In genomic region chr3:169667710-169668080, GRCh38 we compare ENCODE assay signal across 8 cellular contexts. TPM values are rescaled to one million over a fixed set of nuclear protein-coding genes. Genes with fewer than 3 reads are reported as not detected.
DNase-seq lines count a peak whose midpoint lies in the region; ATAC-seq, FAIRE-seq and TF ChIP-seq lines count a peak whose summit lies in the region.

No MANE protein-coding gene starts in this region.

- H3K36me3 Mint-ChIP-seq in activated CD4-positive, alpha-beta T cell treated with anti-CD3 and anti-CD28 coated beads, Interleukin-2, amount 10 ng/mL, durations not matched to agents 24 days and 14 days (ENCODE audit: low read depth): no peaks in the 10 kb centered on the region
- no peaks in the 10 kb centered on the region for H3K36me3 Mint-ChIP-seq in activated CD4-positive, alpha-beta T cell treated with anti-CD3 and anti-CD28 coated beads for 36 hours (ENCODE audit: low read depth)
- no peaks in the 10 kb centered on the region for H3K36me3 Mint-ChIP-seq in activated T-helper 2 cell treated with anti-CD3 and anti-CD28 coated beads, Interferon-gamma antibody, Interleukin-2, Interleukin-4, amounts not matched to agents 10 μg/mL and 5 μg/mL and 100 μg/mL, durations not matched to agents 14 hours and 24 hours and 36 hours (ENCODE audit: low read depth)

- intact Hi-C loops in activated CD4-positive, alpha-beta T cell treated with anti-CD3 and anti-CD28 coated beads, Interleukin-2, amount 10 ng/mL, durations not matched to agents 24 days and 14 days (cut with micrococcal nuclease): loop anchor here (1.0 to 10.0 kb wide), 4 partner anchors 7 to 1933 kb away; partner anchors contain the start of genes PDCD10, SERPINI1 and SLC7A14
- intact Hi-C loops in activated CD4-positive, alpha-beta T cell treated with anti-CD3 and anti-CD28 coated beads for 36 hours (cut with DNase I, micrococcal nuclease): loop anchor here (2.0 to 5.0 kb wide), 4 partner anchors 105 to 803 kb away; no protein-coding TSS in a partner anchor
- intact Hi-C loops in activated T-helper 2 cell treated with anti-CD3 and anti-CD28 coated beads, Interferon-gamma antibody, Interleukin-2, Interleukin-4, amounts not matched to agents 10 μg/mL and 5 μg/mL and 100 μg/mL, durations not matched to agents 14 hours and 24 hours and 36 hours (cut with micrococcal nuclease): loop anchor here (1.0 to 5.0 kb wide), 4 partner anchors 7 to 800 kb away; no protein-coding TSS in a partner anchor

- H3K4me3 Mint-ChIP-seq in activated CD4-positive, alpha-beta T cell treated with anti-CD3 and anti-CD28 coated beads, Interleukin-2, amount 10 ng/mL, durations not matched to agents 24 days and 14 days: peak overlapping the region; percentile 28
- H3K4me3 Mint-ChIP-seq in activated CD4-positive, alpha-beta T cell treated with anti-CD3 and anti-CD28 coated beads for 36 hours: no peak overlapping the region
- H3K4me3 Mint-ChIP-seq in activated T-helper 2 cell treated with anti-CD3 and anti-CD28 coated beads, Interferon-gamma antibody, Interleukin-2, Interleukin-4, amounts not matched to agents 10 μg/mL and 5 μg/mL and 100 μg/mL, durations not matched to agents 14 hours and 24 hours and 36 hours (ENCODE audit: low read depth): no peak overlapping the region
- peak overlapping the region; percentile 39 to 61 for H3K4me3 Mint-ChIP-seq in stimulated activated naive CD8-positive, alpha-beta T cell treated with anti-CD3 and anti-CD28 coated beads, Interleukin-15, amount 100 ng/mL, for 72 hours

- peaks cover 84% of the 10 kb centered on the region for H3K27me3 Mint-ChIP-seq in activated CD4-positive, alpha-beta T cell treated with anti-CD3 and anti-CD28 coated beads, Interleukin-2, amount 10 ng/mL, durations not matched to agents 24 days and 14 days
- peaks cover 68% of the 10 kb centered on the region for H3K27me3 Mint-ChIP-seq in activated CD4-positive, alpha-beta T cell treated with anti-CD3 and anti-CD28 coated beads for 36 hours
- H3K27me3 Mint-ChIP-seq in activated T-helper 2 cell treated with anti-CD3 and anti-CD28 coated beads, Interferon-gamma antibody, Interleukin-2, Interleukin-4, amounts not matched to agents 10 μg/mL and 5 μg/mL and 100 μg/mL, durations not matched to agents 14 hours and 24 hours and 36 hours (ENCODE audit: low read depth): peaks cover 83% of the 10 kb centered on the region
- peaks cover 90% of the 10 kb centered on the region for H3K27me3 Mint-ChIP-seq in stimulated activated naive CD8-positive, alpha-beta T cell treated with anti-CD3 and anti-CD28 coated beads, Interleukin-15, amount 100 ng/mL, for 72 hours

- CTCF ChIA-PET in activated CD4-positive, alpha-beta T cell treated with anti-CD3 and anti-CD28 coated beads for 36 hours (lab: Charles Lee): interaction anchor here (1.8 to 3.5 kb wide), 4 partner anchors 7 to 518 kb away, joined by 4 to 22 read pairs (median 10); no protein-coding TSS in a partner anchor
- CTCF ChIA-PET in HEK293T (lab: Yijun Ruan, JAX): interaction anchor here (1.3 kb wide), 1 partner anchor 530 kb away, joined by 3 read pairs; no protein-coding TSS in a partner anchor

- TF ChIP-seq POLR2A in GM12892 (IDR thresholded peaks at IDR 0.05; ENCODE audit: low read depth, low read length): no peak

- H3K36me3 ChIP-seq in kidney epithelial cell (ENCODE audit: control insufficient read depth, insufficient read depth, low read length): no peaks in the 10 kb centered on the region

- no peaks in the 10 kb centered on the region for H3K9me3 Mint-ChIP-seq in activated CD4-positive, alpha-beta T cell treated with anti-CD3 and anti-CD28 coated beads, Interleukin-2, amount 10 ng/mL, durations not matched to agents 24 days and 14 days
- H3K9me3 Mint-ChIP-seq in activated CD4-positive, alpha-beta T cell treated with anti-CD3 and anti-CD28 coated beads for 36 hours (ENCODE audit: low read depth): no peaks in the 10 kb centered on the region
- H3K9me3 Mint-ChIP-seq in activated T-helper 2 cell treated with anti-CD3 and anti-CD28 coated beads, Interferon-gamma antibody, Interleukin-2, Interleukin-4, amounts not matched to agents 10 μg/mL and 5 μg/mL and 100 μg/mL, durations not matched to agents 14 hours and 24 hours and 36 hours: no peaks in the 10 kb centered on the region
- H3K9me3 Mint-ChIP-seq in stimulated activated naive CD8-positive, alpha-beta T cell treated with anti-CD3 and anti-CD28 coated beads, Interleukin-15, amount 100 ng/mL, for 72 hours: no peaks in the 10 kb centered on the region

- POLR2A ChIA-PET in activated CD4-positive, alpha-beta T cell treated with anti-CD3 and anti-CD28 coated beads for 36 hours (lab: Charles Lee): no interaction called here
- POLR2A ChIA-PET in HEK293T (lab: Yijun Ruan, JAX): interaction anchor here (1.6 to 2.2 kb wide), 2 partner anchors 10 to 518 kb away, joined by 3 to 8 read pairs; no protein-coding TSS in a partner anchor

- FAIRE-seq in GM12892 (lab: Jason Lieb, UNC): no peak

- no peak for DNase-seq in activated CD4-positive, alpha-beta T cell treated with anti-CD3 and anti-CD28 coated beads, Interleukin-2, amount 10 ng/mL, durations not matched to agents 24 days and 14 days
- DNase-seq in activated CD4-positive, alpha-beta T cell treated with anti-CD3 and anti-CD28 coated beads for 36 hours: no peak
- no peak for DNase-seq in activated T-helper 2 cell treated with anti-CD3 and anti-CD28 coated beads, Interferon-gamma antibody, Interleukin-2, Interleukin-4, amounts not matched to agents 10 μg/mL and 5 μg/mL and 100 μg/mL, durations not matched to agents 14 hours and 24 hours and 36 hours (ENCODE audit: low spot score)
- no peak for DNase-seq in kidney epithelial cell (ENCODE audit: low read depth)
- DNase-seq in stimulated activated naive CD8-positive, alpha-beta T cell treated with anti-CD3 and anti-CD28 coated beads, Interleukin-15, amount 100 ng/mL, for 72 hours: no peak
- DNase-seq in GM12892 (ENCODE audit: insufficient read length): no peak
- DNase-seq in foreskin fibroblast: no peak
- no peak for DNase-seq in HEK293T (ENCODE audit: extremely low spot score)

- no peak overlapping the region for H3K27ac Mint-ChIP-seq in activated CD4-positive, alpha-beta T cell treated with anti-CD3 and anti-CD28 coated beads, Interleukin-2, amount 10 ng/mL, durations not matched to agents 24 days and 14 days
- no peak overlapping the region for H3K27ac Mint-ChIP-seq in activated CD4-positive, alpha-beta T cell treated with anti-CD3 and anti-CD28 coated beads for 36 hours
- peak overlapping the region; percentile 53 for H3K27ac Mint-ChIP-seq in activated T-helper 2 cell treated with anti-CD3 and anti-CD28 coated beads, Interferon-gamma antibody, Interleukin-2, Interleukin-4, amounts not matched to agents 10 μg/mL and 5 μg/mL and 100 μg/mL, durations not matched to agents 14 hours and 24 hours and 36 hours
- no peak overlapping the region for H3K27ac Mint-ChIP-seq in stimulated activated naive CD8-positive, alpha-beta T cell treated with anti-CD3 and anti-CD28 coated beads, Interleukin-15, amount 100 ng/mL, for 72 hours

- no peak for TF ChIP-seq CTCF in kidney epithelial cell (IDR thresholded peaks at IDR 0.05; ENCODE audit: insufficient read depth, low read length, poor library complexity, severe bottlenecking)
- TF ChIP-seq CTCF in foreskin fibroblast (IDR thresholded peaks at IDR 0.05; ENCODE audit: low read depth, low read length): no peak

- no peak for ATAC-seq in activated CD4-positive, alpha-beta T cell treated with anti-CD3 and anti-CD28 coated beads for 36 hours
- no peak for ATAC-seq in stimulated activated naive CD8-positive, alpha-beta T cell treated with anti-CD3 and anti-CD28 coated beads, Interleukin-15, amount 100 ng/mL, for 72 hours

- H3K27me3 ChIP-seq in kidney epithelial cell (ENCODE audit: control insufficient read depth, insufficient read depth, low read length): peaks cover 37% of the 10 kb centered on the region

- peak overlapping the region; percentile 46 for H3K4me3 ChIP-seq in kidney epithelial cell (ENCODE audit: low read depth, low read length)
- H3K4me3 ChIP-seq in foreskin fibroblast (ENCODE audit: low read depth in 1 of 2, low read length in 2 of 2): no peak overlapping the region

- H3K4me1 Mint-ChIP-seq in activated CD4-positive, alpha-beta T cell treated with anti-CD3 and anti-CD28 coated beads, Interleukin-2, amount 10 ng/mL, durations not matched to agents 24 days and 14 days: peaks cover 24% of the 10 kb centered on the region
- H3K4me1 Mint-ChIP-seq in activated CD4-positive, alpha-beta T cell treated with anti-CD3 and anti-CD28 coated beads for 36 hours: peaks cover 17% of the 10 kb centered on the region
- peaks cover 24% of the 10 kb centered on the region for H3K4me1 Mint-ChIP-seq in activated T-helper 2 cell treated with anti-CD3 and anti-CD28 coated beads, Interferon-gamma antibody, Interleukin-2, Interleukin-4, amounts not matched to agents 10 μg/mL and 5 μg/mL and 100 μg/mL, durations not matched to agents 14 hours and 24 hours and 36 hours (ENCODE audit: low read depth)
- peaks cover 39% of the 10 kb centered on the region for H3K4me1 Mint-ChIP-seq in stimulated activated naive CD8-positive, alpha-beta T cell treated with anti-CD3 and anti-CD28 coated beads, Interleukin-15, amount 100 ng/mL, for 72 hours

TF ChIP-seq in HEK293T, 16 proteins besides CTCF, POLR2A, EP300 and RAD21 (continues in another document):
- no peak for TF ChIP-seq NFRKB (IDR thresholded peaks at IDR 0.05)
- TF ChIP-seq BHLHE40 (IDR thresholded peaks at IDR 0.05; ENCODE audit: borderline replicate concordance): no peak
- TF ChIP-seq L3MBTL2 (conservative IDR thresholded peaks at IDR 0.05): no peak
- no peak for TF ChIP-seq HDGF (IDR thresholded peaks at IDR 0.05; ENCODE audit: borderline replicate concordance)
- no peak for TF ChIP-seq CTBP1 (IDR thresholded peaks at IDR 0.05; ENCODE audit: borderline replicate concordance)
- no peak for TF ChIP-seq SP1 (IDR thresholded peaks at IDR 0.05)
- TF ChIP-seq ZNF384 (IDR thresholded peaks at IDR 0.05): no peak
- no peak for TF ChIP-seq PKNOX1 (IDR thresholded peaks at IDR 0.05)

RNA-seq across cellular contexts. Expression of gene MECOM, which starts 4.2 kb away (rescaled TPM):
- not detected in 2 replicates for total RNA-seq in activated CD4-positive, alpha-beta T cell treated with anti-CD3 and anti-CD28 coated beads, Interleukin-2, amount 10 ng/mL, durations not matched to agents 24 days and 14 days
- total RNA-seq in activated CD4-positive, alpha-beta T cell treated with anti-CD3 and anti-CD28 coated beads for 36 hours: not detected
- total RNA-seq in activated T-helper 2 cell treated with anti-CD3 and anti-CD28 coated beads, Interferon-gamma antibody, Interleukin-2, Interleukin-4, amounts not matched to agents 10 μg/mL and 5 μg/mL and 100 μg/mL, durations not matched to agents 14 hours and 24 hours and 36 hours: not detected in 2 replicates
- 12.4 and 12.6 TPM in 2 replicates for total RNA-seq in kidney epithelial cell
- polyA plus RNA-seq in GM12892 (2012; ENCODE audit: missing spikeins): not detected

Comparison
In these comparisons a context has a peak if more than half of its experiments do, and no peak if none do; other contexts are left out.
1. H3K4me3 Mint-ChIP-seq: peak in activated CD4-positive, alpha-beta T cell treated with anti-CD3 and anti-CD28 coated beads, Interleukin-2, amount 10 ng/mL, durations not matched to agents 24 days and 14 days (single experiment) and stimulated activated naive CD8-positive, alpha-beta T cell treated with anti-CD3 and anti-CD28 coated beads, Interleukin-15, amount 100 ng/mL, for 72 hours (2 of 2); none in activated CD4-positive, alpha-beta T cell treated with anti-CD3 and anti-CD28 coated beads for 36 hours (single experiment) and activated T-helper 2 cell treated with anti-CD3 and anti-CD28 coated beads, Interferon-gamma antibody, Interleukin-2, Interleukin-4, amounts not matched to agents 10 μg/mL and 5 μg/mL and 100 μg/mL, durations not matched to agents 14 hours and 24 hours and 36 hours (single experiment).
2. RNA of gene MECOM, which starts 4.2 kb away (total RNA-seq): 12.4 to 12.6 TPM in kidney epithelial cell; not detected in activated CD4-positive, alpha-beta T cell treated with anti-CD3 and anti-CD28 coated beads for 36 hours, not detected in activated CD4-positive, alpha-beta T cell treated with anti-CD3 and anti-CD28 coated beads, Interleukin-2, amount 10 ng/mL, durations not matched to agents 24 days and 14 days and not detected in activated T-helper 2 cell treated with anti-CD3 and anti-CD28 coated beads, Interferon-gamma antibody, Interleukin-2, Interleukin-4, amounts not matched to agents 10 μg/mL and 5 μg/mL and 100 μg/mL, durations not matched to agents 14 hours and 24 hours and 36 hours; every median in the first group is over 10 times any median in the second.